ENCODE assay signal across 14 cellular contexts in the genomic region with DNA sequence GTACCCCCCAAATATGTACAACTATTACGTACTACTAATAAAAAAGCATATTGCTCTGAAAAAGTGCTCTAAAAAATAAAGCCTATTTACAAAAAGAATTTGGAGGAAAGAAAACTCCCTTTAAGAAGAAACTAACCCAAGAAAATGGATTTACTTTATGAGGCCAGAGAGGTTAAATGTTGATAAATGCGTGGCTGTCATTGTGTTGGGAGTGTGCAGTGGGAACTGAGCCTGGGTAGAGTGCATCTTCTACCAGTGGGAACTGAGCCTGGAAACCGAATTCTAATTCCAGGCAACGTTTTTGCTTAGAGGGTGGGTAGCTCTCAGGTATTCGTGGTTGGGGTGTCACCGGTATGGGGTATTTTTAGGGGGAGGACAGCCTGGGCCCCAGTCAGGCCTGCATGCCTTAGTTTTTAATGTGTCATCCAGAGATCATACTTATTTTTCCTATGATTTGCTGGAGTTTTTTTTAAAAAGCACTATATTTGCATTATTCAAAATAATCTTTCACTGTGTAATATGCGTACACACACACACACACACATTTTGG. TPM values are rescaled to one million over a fixed set of nuclear protein-coding genes. Genes with fewer than 3 reads are reported as not detected.
A peak's percentile ranks its signal among the peaks of the same experiment; 100 is the strongest.
DNase-seq lines count a peak whose midpoint lies in the region; ATAC-seq, FAIRE-seq and TF ChIP-seq lines count a peak whose summit lies in the region.
"Had no signal": no experiment of that assay in that cellular context is flagged by ENCODE, and none has a peak within 500 bp of the region (broad histone marks: within the 10 kb centered on the region; RNA-seq: fewer than 3 reads in every experiment).

No MANE protein-coding gene starts in this region.

- no peaks in the 10 kb centered on the region for H3K9me3 Mint-ChIP-seq in MCF 10A (ENCODE audit: unreplicated experiment)

- H3K9ac ChIP-seq in mammary epithelial cell (ENCODE audit: insufficient read depth, low read length) (no peak overlapping the region), iPS-18a (ENCODE audit: low read length) (no peak overlapping the region)

- no peak for FAIRE-seq in small intestine (lab: Jason Lieb, UNC)
- FAIRE-seq: HepG2 had no signal

- CTCF ChIA-PET in mammary epithelial cell (lab: Charles Lee; ENCODE audit: low non-redundant PET) (no interaction called here), MCF 10A (lab: Yijun Ruan, JAX) (interaction anchor here (0.7 to 1.8 kb wide), 4 partner anchors 9 to 293 kb away, joined by 3 to 11 read pairs (median 3); no protein-coding TSS in a partner anchor)

- H3K36me3 ChIP-seq in mammary epithelial cell (ENCODE audit: insufficient read depth, low read length) (no peaks in the 10 kb centered on the region), iPS-18a (ENCODE audit: control insufficient read depth, low read depth, low read length) (no peaks in the 10 kb centered on the region), thymus (ENCODE audit: control insufficient read depth, insufficient read depth) (no peaks in the 10 kb centered on the region), small intestine (ENCODE audit: control insufficient read depth in 2 of 2, insufficient read depth in 2 of 2, low read length in 2 of 2) (no peaks in the 10 kb centered on the region)
- H3K36me3 ChIP-seq: adrenal gland, left lung, Peyer's patch had no signal

- intact Hi-C loops in mammary epithelial cell (cut with micrococcal nuclease) (no loop called here), MCF 10A (cut with micrococcal nuclease) (no loop called here)

- H3K27me3 ChIP-seq in mammary epithelial cell (ENCODE audit: insufficient read depth, low read length) (peaks cover 3% of the 10 kb centered on the region), iPS-18a (ENCODE audit: control insufficient read depth, insufficient read depth, low read length) (peaks cover 27% of the 10 kb centered on the region), thymus (ENCODE audit: control insufficient read depth, insufficient read depth) (peaks cover 28% of the 10 kb centered on the region), small intestine (ENCODE audit: control insufficient read depth in 2 of 2, insufficient read depth in 2 of 2, low read length in 2 of 2) (peaks cover 0 to 8% of the 10 kb centered on the region in 2 donors)

- H3K4me1 ChIP-seq in mammary epithelial cell (ENCODE audit: insufficient read depth, low read length) (peaks cover 24% of the 10 kb centered on the region), iPS-18a (ENCODE audit: control insufficient read depth, low read depth, low read length) (peaks cover 7% of the 10 kb centered on the region), thymus (ENCODE audit: control insufficient read depth, insufficient read depth, low read length) (peaks cover 13% of the 10 kb centered on the region), small intestine (ENCODE audit: control insufficient read depth in 2 of 2, insufficient read depth in 1 of 2, low read depth in 1 of 2, low read length in 1 of 2) (no peaks in the 10 kb centered on the region)

- H3K79me2 ChIP-seq in mammary epithelial cell (ENCODE audit: insufficient read depth, low read length), result no peaks in the 10 kb centered on the region

- no peak overlapping the region for H3K4me3 Mint-ChIP-seq in MCF 10A (ENCODE audit: unreplicated experiment)
- peak overlapping the region; percentile 93 for H3K4me3 Mint-ChIP-seq in T-helper 17 cell

- no peak overlapping the region for H2AFZ ChIP-seq in mammary epithelial cell (ENCODE audit: low read depth, low read length)

- H3K27me3 Mint-ChIP-seq in MCF 10A (ENCODE audit: insufficient read depth, unreplicated experiment), result peaks cover 40% of the 10 kb centered on the region
- peaks cover 5% of the 10 kb centered on the region for H3K27me3 Mint-ChIP-seq in T-helper 17 cell

- POLR2A ChIA-PET in MCF 10A (lab: Yijun Ruan, JAX), result interaction anchor here (0.6 to 1.2 kb wide), 3 partner anchors 57 to 885 kb away, joined by 4 to 6 read pairs (median 6); a partner anchor contains a TSS

- ATAC-seq in T-helper 17 cell, result no peak

- H3K4me3 ChIP-seq in mammary epithelial cell (replicated peaks in 1 of 3; ENCODE audit: insufficient read depth in 1 of 3, low read depth in 2 of 3, low read length in 3 of 3) (no peak overlapping the region), iPS-18a (ENCODE audit: low read length) (peak overlapping the region; percentile 68), thymus (ENCODE audit: low read length) (peak overlapping the region; percentile 52), small intestine (ENCODE audit: low read depth in 1 of 2, low read length in 2 of 2) (no peak overlapping the region)

- in situ Hi-C loops in mammary epithelial cell (cut with MboI; ENCODE audit: low sequenced_read_pairs in 2 of 2), result no loop called here

- TF ChIP-seq CTCF in mammary epithelial cell (conservative IDR thresholded peaks at IDR 0.05 in 1 of 2, IDR thresholded peaks at IDR 0.05 in 1 of 2; ENCODE audit: extremely low read depth in 1 of 2, insufficient read depth in 1 of 2, low read depth in 1 of 2, low read length in 2 of 2), result no peak
- no peak for TF ChIP-seq CTCF in MCF 10A (IDR thresholded peaks at IDR 0.05; ENCODE audit: unreplicated experiment)

- BruUV-seq in mammary epithelial cell (replicated peaks; lab: Mats Ljungman, UMichigan) (no TSS peak), MCF 10A (replicated peaks; lab: Mats Ljungman, UMichigan) (no TSS peak)

- H3K4me1 Mint-ChIP-seq in MCF 10A (ENCODE audit: insufficient read depth, unreplicated experiment), result peaks cover 9% of the 10 kb centered on the region
- peaks cover 51% of the 10 kb centered on the region for H3K4me1 Mint-ChIP-seq in T-helper 17 cell

- dilution Hi-C loops in mammary epithelial cell (cut with HindIII; ENCODE audit: low sequenced_read_pairs), result loop anchor here (10.0 kb wide), 1 partner anchor 278 kb away; no protein-coding TSS in a partner anchor

- H3K27ac Mint-ChIP-seq in MCF 10A (ENCODE audit: low read depth, unreplicated experiment) (no peak overlapping the region), T-helper 17 cell (peak overlapping the region; percentile 85)

- 67% methylated on average over 7 of the region's 7 CpGs for WGBS in mammary epithelial cell (ENCODE audit: low coverage, missing lambda C conversion rate)
- WGBS in thymus, result 67% methylated on average over 7 of the region's 7 CpGs
- WGBS in small intestine, 3 donors, result 42 to 54% (median 53%) methylated on average over 7 of the region's 7 CpGs

- DNase-seq in mammary epithelial cell, result no peak
- no peak for DNase-seq in MCF 10A (ENCODE audit: unreplicated experiment)
- DNase-seq in T-helper 17 cell, result no peak
- no peak for DNase-seq in HuH-7 (ENCODE audit: low spot score)
- no peak for DNase-seq in small intestine
- no peak for DNase-seq in kidney tubule cell (ENCODE audit: low spot score)
- DNase-seq: left lung had no signal

- H3K4me2 ChIP-seq in mammary epithelial cell (ENCODE audit: insufficient read depth, low read depth, low read length), result peak overlapping the region; percentile 63

- peaks cover 14% of the 10 kb centered on the region for H3K36me3 Mint-ChIP-seq in MCF 10A (ENCODE audit: insufficient read depth, unreplicated experiment)
- H3K36me3 Mint-ChIP-seq in T-helper 17 cell (ENCODE audit: low read depth), result no peaks in the 10 kb centered on the region

- H3K27ac ChIP-seq in mammary epithelial cell (ENCODE audit: insufficient read depth, low read depth, low read length) (no peak overlapping the region), iPS-18a (ENCODE audit: low read length) (no peak overlapping the region), thymus (ENCODE audit: low read depth) (no peak overlapping the region), small intestine (ENCODE audit: low read depth in 1 of 2, low read length in 1 of 2) (peak overlapping the region in 1 of 2 donors; percentile 5)
- H3K27ac ChIP-seq: adrenal gland, C4-2B, left lung had no signal

- H4K20me1 ChIP-seq in mammary epithelial cell (ENCODE audit: insufficient read depth, low read length), result no peaks in the 10 kb centered on the region

- H3K9me3 ChIP-seq in mammary epithelial cell (replicated peaks; ENCODE audit: insufficient read depth, low read length) (no peaks in the 10 kb centered on the region), T-helper 17 cell (ENCODE audit: control insufficient read depth, low read length, poor library complexity, severe bottlenecking) (no peaks in the 10 kb centered on the region), iPS-18a (ENCODE audit: control insufficient read depth, low read depth, low read length) (no peaks in the 10 kb centered on the region), thymus (ENCODE audit: control insufficient read depth) (peaks cover 2% of the 10 kb centered on the region), small intestine (ENCODE audit: control insufficient read depth, low read depth) (no peaks in the 10 kb centered on the region)
- H3K9me3 ChIP-seq: adrenal gland, left lung, Peyer's patch had no signal

RNA-seq across cellular contexts. Expression of a gene that starts 24.1 kb away (rescaled TPM):
- total RNA-seq in mammary epithelial cell (100 to 1,000 TPM in 1 of 2 donors, 10 to 100 TPM in 1; 86.5 to 136 TPM), MCF 10A (2022) (167 and 244 TPM in 2 replicates), T-helper 17 cell (10 to 100 TPM; 65.6 to 77.8 TPM)
- polyA plus RNA-seq in mammary epithelial cell (89.0 TPM), thymus (30.0 TPM), small intestine (10 to 100 TPM; 25.5 to 44.8 (median 28.6) TPM)
- polyA minus RNA-seq in mammary epithelial cell, result 113 TPM

RNA-seq across cellular contexts. Expression of a gene that starts 46.4 kb away (rescaled TPM):
- 1 to 10 TPM; 1.9 to 6.7 TPM for total RNA-seq in mammary epithelial cell
- 0.27 TPM for polyA plus RNA-seq in mammary epithelial cell
- polyA minus RNA-seq in mammary epithelial cell, result not detected
- not detected in 2 replicates for total RNA-seq in MCF 10A (2022)
- total RNA-seq in T-helper 17 cell, result 1 to 10 TPM in 1 of 2 donors, under 1 TPM in 1; 0.47 to 2.0 TPM
- polyA plus RNA-seq in thymus, result 0.50 TPM
- under 1 TPM in 1 of 3 donors, not detected in 2; 0.48 TPM for polyA plus RNA-seq in small intestine
- total RNA-seq: dermis blood vessel endothelial cell had no signal

RNA-seq across cellular contexts. Expression of a gene that starts 56.4 kb away (rescaled TPM):
- total RNA-seq in mammary epithelial cell (10 to 100 TPM; 29.8 to 39.6 TPM), MCF 10A (2022) (56.5 and 60.3 TPM in 2 replicates), T-helper 17 cell (10 to 100 TPM; 35.5 to 52.5 TPM)
- polyA plus RNA-seq in mammary epithelial cell (17.3 TPM), thymus (21.8 TPM), small intestine (10 to 100 TPM; 16.8 to 21.6 (median 19.1) TPM)
- polyA minus RNA-seq in mammary epithelial cell, result 34.0 TPM

Comparison
In these comparisons a context has a peak if more than half of its experiments do, and no peak if none do; other contexts are left out.
1. H3K4me3 ChIP-seq: peak in iPS-18a (single experiment) and thymus (single experiment); none in mammary epithelial cell (0 of 3) and small intestine (0 of 2).